In the genomic region with DNA sequence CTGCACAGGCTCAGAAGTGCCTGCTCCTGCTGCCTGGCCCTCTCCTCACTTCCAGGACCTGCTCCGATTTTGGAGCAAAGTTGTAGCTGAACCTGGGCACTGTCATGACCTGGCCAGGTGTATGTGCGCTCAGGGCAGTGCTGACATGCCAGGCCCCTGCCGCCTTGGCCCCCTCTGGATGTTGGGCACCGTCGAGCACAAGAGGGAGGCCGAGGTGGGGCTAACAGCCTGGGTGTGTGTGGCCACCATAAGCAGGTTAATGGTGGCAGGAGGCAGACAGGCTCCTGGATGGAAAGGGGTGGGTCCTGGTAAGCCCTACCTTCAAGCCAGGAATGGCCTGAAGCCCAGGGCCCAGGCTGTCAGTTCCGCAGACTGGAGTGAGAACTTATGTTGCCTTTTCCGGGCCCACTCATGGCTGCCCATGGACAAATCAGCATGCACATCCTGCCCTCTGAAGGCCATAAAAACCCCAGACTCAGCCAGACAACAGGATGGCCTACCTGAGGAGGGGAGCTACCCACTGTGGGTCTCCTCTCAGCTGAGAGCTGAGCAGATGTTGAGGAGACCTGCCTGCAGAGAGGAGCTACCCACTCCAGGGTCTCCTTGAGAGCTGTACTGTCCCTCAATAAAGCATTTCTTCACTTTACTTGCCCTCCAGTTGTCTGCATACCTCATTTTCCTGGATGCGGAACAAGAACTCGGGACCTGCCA, we compare ENCODE assay signal across 1 cellular context.
TF ChIP-seq lines count a peak whose summit lies in the region.

No MANE protein-coding gene starts in this region.

TF ChIP-seq in H1, 55 proteins besides CTCF, POLR2A, EP300 and RAD21:
- TF ChIP-seq, protein P1, sequence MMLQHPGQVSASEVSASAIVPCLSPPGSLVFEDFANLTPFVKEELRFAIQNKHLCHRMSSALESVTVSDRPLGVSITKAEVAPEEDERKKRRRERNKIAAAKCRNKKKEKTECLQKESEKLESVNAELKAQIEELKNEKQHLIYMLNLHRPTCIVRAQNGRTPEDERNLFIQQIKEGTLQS (IDR thresholded peaks at IDR 0.05; ENCODE audit: insufficient read depth, low read depth, low read length), result no peak
- TF ChIP-seq EGR1 (IDR thresholded peaks at IDR 0.05; ENCODE audit: borderline replicate concordance, low read depth, low read length), result no peak
- no peak for TF ChIP-seq PHF8 (conservative IDR thresholded peaks at IDR 0.05; ENCODE audit: low read depth, low read length)
- no peak for TF ChIP-seq RFX5 (IDR thresholded peaks at IDR 0.05; ENCODE audit: borderline replicate concordance, low read depth, low read length)
- no peak for TF ChIP-seq RNF2 (IDR thresholded peaks at IDR 0.05; ENCODE audit: borderline replicate concordance, low read depth, low read length, missing control alignments, poor library complexity, severe bottlenecking)
- no peak for TF ChIP-seq SUZ12 (IDR thresholded peaks at IDR 0.05; ENCODE audit: low read length)
- TF ChIP-seq SIN3A (conservative IDR thresholded peaks at IDR 0.05 in 1 of 2, IDR thresholded peaks at IDR 0.05 in 1 of 2; ENCODE audit: low read depth in 1 of 2, low read length in 2 of 2), result no peak
- TF ChIP-seq, protein P2, sequence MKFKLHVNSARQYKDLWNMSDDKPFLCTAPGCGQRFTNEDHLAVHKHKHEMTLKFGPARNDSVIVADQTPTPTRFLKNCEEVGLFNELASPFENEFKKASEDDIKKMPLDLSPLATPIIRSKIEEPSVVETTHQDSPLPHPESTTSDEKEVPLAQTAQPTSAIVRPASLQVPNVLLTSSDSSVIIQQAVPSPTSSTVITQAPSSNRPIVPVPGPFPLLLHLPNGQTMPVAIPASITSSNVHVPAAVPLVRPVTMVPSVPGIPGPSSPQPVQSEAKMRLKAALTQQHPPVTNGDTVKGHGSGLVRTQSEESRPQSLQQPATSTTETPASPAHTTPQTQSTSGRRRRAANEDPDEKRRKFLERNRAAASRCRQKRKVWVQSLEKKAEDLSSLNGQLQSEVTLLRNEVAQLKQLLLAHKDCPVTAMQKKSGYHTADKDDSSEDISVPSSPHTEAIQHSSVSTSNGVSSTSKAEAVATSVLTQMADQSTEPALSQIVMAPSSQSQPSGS (IDR thresholded peaks at IDR 0.05; ENCODE audit: low read length), result no peak
- TF ChIP-seq, protein P3, sequence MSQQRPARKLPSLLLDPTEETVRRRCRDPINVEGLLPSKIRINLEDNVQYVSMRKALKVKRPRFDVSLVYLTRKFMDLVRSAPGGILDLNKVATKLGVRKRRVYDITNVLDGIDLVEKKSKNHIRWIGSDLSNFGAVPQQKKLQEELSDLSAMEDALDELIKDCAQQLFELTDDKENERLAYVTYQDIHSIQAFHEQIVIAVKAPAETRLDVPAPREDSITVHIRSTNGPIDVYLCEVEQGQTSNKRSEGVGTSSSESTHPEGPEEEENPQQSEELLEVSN (IDR thresholded peaks at IDR 0.05), result no peak
- no peak for TF ChIP-seq POU5F1 (IDR thresholded peaks at IDR 0.05; ENCODE audit: low read depth, low read length)
- no peak for TF ChIP-seq BACH1 (IDR thresholded peaks at IDR 0.05; ENCODE audit: low read length)
- TF ChIP-seq FOSL1 (IDR thresholded peaks at IDR 0.05; ENCODE audit: insufficient read depth, low read depth, low read length), result no peak
- no peak for TF ChIP-seq TBP (IDR thresholded peaks at IDR 0.05; ENCODE audit: low read depth, low read length)
- no peak for TF ChIP-seq CHD2 (IDR thresholded peaks at IDR 0.05; ENCODE audit: low read length)
- no peak for TF ChIP-seq CBX8 (IDR thresholded peaks at IDR 0.05; ENCODE audit: borderline replicate concordance, low read depth, low read length)
- TF ChIP-seq CTBP2 (IDR thresholded peaks at IDR 0.05; ENCODE audit: borderline replicate concordance, insufficient read depth, insufficient read length, low read length), result no peak
- TF ChIP-seq, protein P4, sequence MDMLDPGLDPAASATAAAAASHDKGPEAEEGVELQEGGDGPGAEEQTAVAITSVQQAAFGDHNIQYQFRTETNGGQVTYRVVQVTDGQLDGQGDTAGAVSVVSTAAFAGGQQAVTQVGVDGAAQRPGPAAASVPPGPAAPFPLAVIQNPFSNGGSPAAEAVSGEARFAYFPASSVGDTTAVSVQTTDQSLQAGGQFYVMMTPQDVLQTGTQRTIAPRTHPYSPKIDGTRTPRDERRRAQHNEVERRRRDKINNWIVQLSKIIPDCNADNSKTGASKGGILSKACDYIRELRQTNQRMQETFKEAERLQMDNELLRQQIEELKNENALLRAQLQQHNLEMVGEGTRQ (IDR thresholded peaks at IDR 0.05; ENCODE audit: low read length), result no peak
- no peak for TF ChIP-seq TAF7 (optimal IDR thresholded peaks at IDR 0.05; ENCODE audit: borderline replicate concordance, low read depth, low read length)
